In genomic region chr2:105800036-105800755, GRCh38 we compare ENCODE assay signal across 1 cellular context.
A peak's percentile ranks its signal among the peaks of the same experiment; 100 is the strongest.
TF ChIP-seq lines count a peak whose summit lies in the region.

No MANE protein-coding gene starts in this region.

TF ChIP-seq in HepG2, 621 proteins besides CTCF, POLR2A, EP300 and RAD21 (continued from another document and continues in another):
- TF ChIP-seq ZHX1 (CRISPR knock-in tag; IDR thresholded peaks at IDR 0.05; ENCODE audit: low read depth), result no peak
- TF ChIP-seq TFDP1 (CRISPR knock-in tag; IDR thresholded peaks at IDR 0.05; ENCODE audit: borderline replicate concordance), result no peak
- no peak for TF ChIP-seq CENPT (CRISPR knock-in tag; IDR thresholded peaks at IDR 0.05; ENCODE audit: low read depth)
- peak; percentile 96 for TF ChIP-seq CEBPB (IDR thresholded peaks at IDR 0.05; ENCODE audit: borderline replicate concordance, low read depth, low read length)
- TF ChIP-seq ZC3H13 (CRISPR knock-in tag; IDR thresholded peaks at IDR 0.05), result no peak
- TF ChIP-seq ZFP91 (CRISPR knock-in tag; IDR thresholded peaks at IDR 0.05; ENCODE audit: borderline replicate concordance), result no peak
- no peak for TF ChIP-seq ZNF720 (CRISPR knock-in tag; IDR thresholded peaks at IDR 0.05)
- TF ChIP-seq ZNF282 (IDR thresholded peaks at IDR 0.05; ENCODE audit: partially characterized antibody), result no peak
- TF ChIP-seq ZBTB3 (CRISPR knock-in tag; IDR thresholded peaks at IDR 0.05; ENCODE audit: borderline replicate concordance, low read depth), result no peak
- TF ChIP-seq ZNF549 (CRISPR knock-in tag; IDR thresholded peaks at IDR 0.05), result no peak
- TF ChIP-seq GABPB1 (CRISPR knock-in tag; IDR thresholded peaks at IDR 0.05), result no peak
- 0 out of 2 replicates have a peak, but pooled peaks have one; percentile 14 for TF ChIP-seq ZFP90 (CRISPR knock-in tag; IDR thresholded peaks at IDR 0.05; ENCODE audit: borderline replicate concordance)
- no peak for TF ChIP-seq ZFP37 (CRISPR knock-in tag; IDR thresholded peaks at IDR 0.05; ENCODE audit: borderline replicate concordance)
- peak; percentile 46; the same call in 1 of the 2 replicates for TF ChIP-seq ZMYM4 (CRISPR knock-in tag; IDR thresholded peaks at IDR 0.05)
- no peak for TF ChIP-seq ZNF142 (CRISPR knock-in tag; IDR thresholded peaks at IDR 0.05)
- TF ChIP-seq ZNF574 (CRISPR knock-in tag; IDR thresholded peaks at IDR 0.05), result no peak
- 0 out of 2 replicates have a peak, but pooled peaks have one; percentile 24 for TF ChIP-seq FOXA3 (CRISPR knock-in tag; IDR thresholded peaks at IDR 0.05)
- peak; percentile 37; the same call in 1 of the 2 replicates for TF ChIP-seq SOX5 (CRISPR knock-in tag; IDR thresholded peaks at IDR 0.05; ENCODE audit: borderline replicate concordance)
- TF ChIP-seq NFKBIZ (CRISPR knock-in tag; IDR thresholded peaks at IDR 0.05), result no peak
- no peak for TF ChIP-seq ZBTB40 (IDR thresholded peaks at IDR 0.05)
- TF ChIP-seq ZBTB40 (CRISPR knock-in tag; IDR thresholded peaks at IDR 0.05), result no peak
- TF ChIP-seq ZBTB8A (CRISPR knock-in tag; IDR thresholded peaks at IDR 0.05; ENCODE audit: borderline replicate concordance, low read depth), result no peak
- no peak for TF ChIP-seq POLR2AphosphoS2 (IDR thresholded peaks at IDR 0.05; ENCODE audit: low read depth, low read length)
- no peak for TF ChIP-seq ZBTB21 (CRISPR knock-in tag; IDR thresholded peaks at IDR 0.05)
- no peak for TF ChIP-seq PHF5A (CRISPR knock-in tag; IDR thresholded peaks at IDR 0.05; ENCODE audit: low read depth, unreplicated experiment)
- no peak for TF ChIP-seq ZBTB42 (CRISPR knock-in tag; IDR thresholded peaks at IDR 0.05)
- no peak for TF ChIP-seq ATF2 (CRISPR knock-in tag; IDR thresholded peaks at IDR 0.05)
